ENCODE assay signal across 19 cellular contexts in the genomic region with DNA sequence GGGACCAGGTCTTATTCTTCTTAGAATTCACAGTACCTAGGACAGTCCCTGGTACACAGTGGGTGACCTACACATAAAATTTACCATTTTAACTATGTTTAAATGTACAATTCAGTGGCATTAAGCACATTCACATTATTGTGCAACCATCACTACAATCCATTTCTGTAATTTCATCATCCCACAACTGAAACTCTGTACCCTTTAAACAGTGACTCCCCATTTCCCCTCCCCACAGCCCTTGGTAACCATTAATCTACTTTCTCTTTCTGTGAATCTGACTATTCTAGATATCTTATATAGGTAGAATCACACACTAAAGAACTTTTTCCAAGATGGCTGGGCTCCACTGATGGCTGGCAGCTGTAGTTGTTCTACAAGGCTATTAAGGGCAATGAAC. TPM values are rescaled to one million over a fixed set of nuclear protein-coding genes. Genes with fewer than 3 reads are reported as not detected.
DNase-seq lines count a peak whose midpoint lies in the region; ATAC-seq and TF ChIP-seq lines count a peak whose summit lies in the region.
"Had no signal": no experiment of that assay in that cellular context is flagged by ENCODE, and none has a peak within 500 bp of the region (broad histone marks: within the 10 kb centered on the region; RNA-seq: fewer than 3 reads in every experiment).

No MANE protein-coding gene starts in this region.

- no peaks in the 10 kb centered on the region for H3K27me3 ChIP-seq in smooth muscle cell (ENCODE audit: low read depth)
- H3K27me3 ChIP-seq: left lung, thyroid gland had no signal

- no peak overlapping the region for H3K4me2 ChIP-seq in smooth muscle cell

- TF ChIP-seq CTCF in smooth muscle cell (IDR thresholded peaks at IDR 0.05; ENCODE audit: borderline replicate concordance, insufficient read depth, poor library complexity, severe bottlenecking): no peak

- ATAC-seq in activated T-cell treated with anti-CD3 and anti-CD28 coated beads, Interleukin-2, amount 50 U/mL, for 72 hours (replicated peaks in 1 of 2): peak; percentile 47 to 70
- peak; percentile 89 for ATAC-seq in HG03354 (IDR thresholded peaks at IDR 0.05; ENCODE audit: poor library complexity, severe bottlenecking, unreplicated experiment)
- ATAC-seq in GM18511 (IDR thresholded peaks at IDR 0.05; ENCODE audit: unreplicated experiment): no peak
- ATAC-seq: left lung had no signal

- no peak for DNase-seq in activated T-cell treated with anti-CD3 and anti-CD28 coated beads, Interleukin-2, amount 50 U/mL, for 72 hours
- no peak for DNase-seq in activated T-cell treated with anti-CD3 and anti-CD28 coated beads, Interleukin-2, amount 50 U/mL, for 1 hour
- DNase-seq in amniotic epithelial cell (ENCODE audit: low read depth) (peak; percentile 63), smooth muscle cell (lab: John Stamatoyannopoulos, UW; ENCODE audit: unreplicated experiment) (no peak), NCI-H748 treated with DMSO at 0.1 percent for 48 hours (lab: John Stamatoyannopoulos, UW) (no peak), NCI-H1048 (lab: John Stamatoyannopoulos, UW) (no peak)
- DNase-seq: activated CD4-positive, alpha-beta T cell treated with anti-CD3 and anti-CD28 coated beads, Interleukin-2, amount 50 U/mL, for 4 hours; cerebellar nuclear complex; hippocampal formation; left lung; NCI-H187; NCI-H526; stimulated activated CD4-positive, alpha-beta T cell treated with anti-CD3 and anti-CD28 coated beads, Interleukin-2, amount 100 ng/mL, for 24 hours; stimulated activated CD8-positive, alpha-beta memory T cell treated with anti-CD3 and anti-CD28 coated beads, Interleukin-4, amount 100 ng/mL, for 48 hours; thyroid gland had no signal

- no peaks in the 10 kb centered on the region for H3K4me1 ChIP-seq in smooth muscle cell (ENCODE audit: low read depth)
- H3K4me1 ChIP-seq: left lung, thyroid gland had no signal

- peaks cover 17% of the 10 kb centered on the region for H3F3A ChIP-seq in smooth muscle cell (ENCODE audit: low read depth)

- H3K27ac ChIP-seq in smooth muscle cell (ENCODE audit: low read depth): peak overlapping the region; percentile 32
- H3K27ac ChIP-seq: left lung, RWPE1, thyroid gland had no signal

- H3K9ac ChIP-seq in smooth muscle cell (ENCODE audit: low read depth): no peak overlapping the region

- H3K36me3 ChIP-seq in smooth muscle cell (ENCODE audit: low read depth): peaks cover 68% of the 10 kb centered on the region

- H4K20me1 ChIP-seq in smooth muscle cell (ENCODE audit: low read depth): peaks cover 92% of the 10 kb centered on the region

- no peak overlapping the region for H3K4me3 Mint-ChIP-seq in activated T-cell treated with anti-CD3 and anti-CD28 coated beads, Interleukin-2, amount 50 U/mL, for 72 hours
- H3K4me3 Mint-ChIP-seq: activated naive CD8-positive, alpha-beta T cell had no signal

- H3K36me3 Mint-ChIP-seq in activated T-cell treated with anti-CD3 and anti-CD28 coated beads, Interleukin-2, amount 50 U/mL, for 72 hours (ENCODE audit: insufficient read depth in 2 of 2): peaks cover 12 to 31% of the 10 kb centered on the region in 2 donors

- H3K27ac Mint-ChIP-seq in activated T-cell treated with anti-CD3 and anti-CD28 coated beads, Interleukin-2, amount 50 U/mL, for 72 hours: no peak overlapping the region
- H3K27ac Mint-ChIP-seq: activated naive CD8-positive, alpha-beta T cell had no signal

- no peaks in the 10 kb centered on the region for H3K27me3 Mint-ChIP-seq in activated T-cell treated with anti-CD3 and anti-CD28 coated beads, Interleukin-2, amount 50 U/mL, for 72 hours (ENCODE audit: low read depth)
- H3K27me3 Mint-ChIP-seq: activated naive CD8-positive, alpha-beta T cell had no signal

- H3K9me3 Mint-ChIP-seq in activated T-cell treated with anti-CD3 and anti-CD28 coated beads, Interleukin-2, amount 50 U/mL, for 72 hours: no peaks in the 10 kb centered on the region

- H3K4me1 Mint-ChIP-seq in activated T-cell treated with anti-CD3 and anti-CD28 coated beads, Interleukin-2, amount 50 U/mL, for 72 hours (ENCODE audit: low read depth): peaks cover 20% of the 10 kb centered on the region

- H3K9me3 ChIP-seq in smooth muscle cell (replicated peaks; ENCODE audit: low read depth): no peaks in the 10 kb centered on the region
- H3K9me3 ChIP-seq: left lung, thyroid gland had no signal

- no peak overlapping the region for H3K4me3 ChIP-seq in smooth muscle cell
- H3K4me3 ChIP-seq: left lung, thyroid gland had no signal

- no peak overlapping the region for H2AFZ ChIP-seq in smooth muscle cell (ENCODE audit: low read depth)

- H3K79me2 ChIP-seq in smooth muscle cell (ENCODE audit: low read depth): peaks cover 70% of the 10 kb centered on the region

RNA-seq across cellular contexts. Expression of a gene that starts 41.6 kb away (rescaled TPM):
- total RNA-seq in activated T-cell treated with anti-CD3 and anti-CD28 coated beads, Interleukin-2, amount 50 U/mL, for 72 hours: 10 to 100 TPM; 46.3 to 55.1 TPM
- total RNA-seq in smooth muscle cell: 78.5 and 91.6 TPM in 2 replicates
- 96.8 and 97.7 TPM in 2 replicates for polyA plus RNA-seq in smooth muscle cell
